9 cellular contexts compared by ENCODE assay signal in genomic region chr21:45982256-45982757, GRCh38. TPM values are rescaled to one million over a fixed set of nuclear protein-coding genes. Genes with fewer than 3 reads are reported as not detected.
A peak's percentile ranks its signal among the peaks of the same experiment; 100 is the strongest.
DNase-seq lines count a peak whose midpoint lies in the region; ATAC-seq, FAIRE-seq and TF ChIP-seq lines count a peak whose summit lies in the region.
"Had no signal": no experiment of that assay in that cellular context is flagged by ENCODE, and none has a peak within 500 bp of the region (broad histone marks: within the 10 kb centered on the region; RNA-seq: fewer than 3 reads in every experiment).

No MANE protein-coding gene starts in this region.

- H3K27ac ChIP-seq in endodermal cell (ENCODE audit: low read depth, low read length): no peak overlapping the region
- peak overlapping the region; percentile 56 for H3K27ac ChIP-seq in muscle layer of duodenum (ENCODE audit: low read length)

- H3K36me3 ChIP-seq in endodermal cell (ENCODE audit: control insufficient read depth, insufficient read depth, low read length) (peaks cover 17% of the 10 kb centered on the region), muscle layer of duodenum (ENCODE audit: control insufficient read depth in 1 of 2, insufficient read depth in 2 of 2, low read length in 2 of 2) (peaks cover 3 to 24% of the 10 kb centered on the region in 2 donors)

- H3K9me3 Mint-ChIP-seq in endodermal cell: no peaks in the 10 kb centered on the region

- no peak overlapping the region for H3K4me3 Mint-ChIP-seq in endodermal cell

- TF ChIP-seq CTCF in endodermal cell (conservative IDR thresholded peaks at IDR 0.05): no peak
- no peak for TF ChIP-seq CTCF in omental fat pad (IDR thresholded peaks at IDR 0.05)

- peak overlapping the region; percentile 68 for H3K9ac ChIP-seq in endodermal cell (ENCODE audit: extremely low read depth, low read length, poor library complexity, severe bottlenecking)

- peak overlapping the region; percentile 86 for H3K4me3 ChIP-seq in endodermal cell (ENCODE audit: low read length)
- H3K4me3 ChIP-seq in muscle layer of duodenum (ENCODE audit: low read depth in 1 of 2, low read length in 2 of 2): peak overlapping the region; percentile 68 to 98
- H3K4me3 ChIP-seq: GM12878 had no signal

- H3K4me1 ChIP-seq in endodermal cell (ENCODE audit: control insufficient read depth, insufficient read depth, low read length): no peaks in the 10 kb centered on the region
- H3K4me1 ChIP-seq in muscle layer of duodenum (ENCODE audit: control insufficient read depth in 1 of 2, insufficient read depth in 2 of 2, low read length in 2 of 2): peaks cover 0 to 43% of the 10 kb centered on the region in 2 donors

- H3K27ac Mint-ChIP-seq in endodermal cell: no peak overlapping the region

- ATAC-seq in omental fat pad (ENCODE audit: low FRiP score): no peak

- DNase-seq in ACHN (peak; percentile 6), M059J (ENCODE audit: low read depth) (peak; percentile 34), endodermal cell (no peak), frontal cortex (ENCODE audit: low spot score in 2 of 2) (no peak), NCI-H2107 (lab: John Stamatoyannopoulos, UW) (no peak), NCI-H1436 (lab: John Stamatoyannopoulos, UW) (no peak), omental fat pad (ENCODE audit: low spot score) (no peak)

- H3K4me1 Mint-ChIP-seq in endodermal cell: no peaks in the 10 kb centered on the region

- in situ Hi-C loops in ACHN (cut with HindIII; ENCODE audit: low pct_ligation_motif_present, low pct_unique_long_range_greater_than_20kb, low sequenced_read_pairs): no loop called here

- H3K27me3 ChIP-seq in endodermal cell (ENCODE audit: control insufficient read depth, insufficient read depth, low read length, poor library complexity, severe bottlenecking) (peaks cover 8% of the 10 kb centered on the region), muscle layer of duodenum (ENCODE audit: low read depth, low read length) (no peaks in the 10 kb centered on the region)

- 3 to 5% methylated on average over 16 to 32 of the region's 32 CpGs for WGBS in endodermal cell (ENCODE audit: insufficient coverage in 1 of 2, insufficient read length in 1 of 2), 2 experiments

- no peaks in the 10 kb centered on the region for H3K27me3 Mint-ChIP-seq in endodermal cell (ENCODE audit: insufficient read depth)

- FAIRE-seq in frontal cortex (lab: Jason Lieb, UNC): no peak
- FAIRE-seq: GM12878 had no signal

- H3K9me3 ChIP-seq in endodermal cell (ENCODE audit: control insufficient read depth, low read length) (no peaks in the 10 kb centered on the region), muscle layer of duodenum (ENCODE audit: control insufficient read depth in 1 of 2, low read length in 2 of 2) (no peaks in the 10 kb centered on the region)

- H3K36me3 Mint-ChIP-seq in endodermal cell (ENCODE audit: low read depth): peaks cover 16% of the 10 kb centered on the region

RNA-seq across cellular contexts. Expression of gene COL6A1, which starts 0.7 kb away (rescaled TPM):
- total RNA-seq in M059J (2014; rRNA removed; shearing (Covaris generic)): 147 and 271 TPM in 2 replicates
- 100 to 1,000 TPM; 232 to 407 TPM for total RNA-seq in endodermal cell
- 172 TPM for polyA plus RNA-seq in endodermal cell (2013, experiment 1 of 2)
- polyA plus RNA-seq in endodermal cell (2013, experiment 2 of 2): 154 TPM
- total RNA-seq in frontal cortex: 41.6 TPM
- total RNA-seq in omental fat pad: 1,000 to 10,000 TPM in 1 of 4 donors, 100 to 1,000 TPM in 3; 410 to 1,024 (median 521) TPM

Comparison
In these comparisons a context has a peak if more than half of its experiments do, and no peak if none do; other contexts are left out.
1. DNase-seq: peak in ACHN (single experiment) and M059J (single experiment); none in endodermal cell (single experiment), frontal cortex (0 of 2), NCI-H2107 (single experiment), NCI-H1436 (single experiment) and omental fat pad (single experiment).